Comparison of ENCODE assay signal across 9 cellular contexts in genomic region chr12:47757840-47758583, GRCh38. TPM values are rescaled to one million over a fixed set of nuclear protein-coding genes. Genes with fewer than 3 reads are reported as not detected.
DNase-seq lines count a peak whose midpoint lies in the region; ATAC-seq, FAIRE-seq and TF ChIP-seq lines count a peak whose summit lies in the region.
"Had no signal": no experiment of that assay in that cellular context is flagged by ENCODE, and none has a peak within 500 bp of the region (broad histone marks: within the 10 kb centered on the region; RNA-seq: fewer than 3 reads in every experiment).

No MANE protein-coding gene starts in this region.

- POLR2A ChIA-PET in MCF 10A (lab: Yijun Ruan, JAX): interaction anchor here (0.6 to 2.8 kb wide), 6 partner anchors 11 to 108 kb away, joined by 3 to 13 read pairs (median 4); no protein-coding TSS in a partner anchor

- H3K4me3 ChIP-seq in LNCaP clone FGC (ENCODE audit: low read depth, low read length): peak overlapping the region; percentile 65
- peak overlapping the region; percentile 64 to 93 (median 79) for H3K4me3 ChIP-seq in subcutaneous abdominal adipose tissue (ENCODE audit: low read depth in 1 of 5, low read length in 5 of 5)

- H3K4me1 ChIP-seq in subcutaneous abdominal adipose tissue (ENCODE audit: control insufficient read depth in 5 of 5, insufficient read depth in 5 of 5, low read length in 5 of 5): peaks cover 0 to 62% (median 56%) of the 10 kb centered on the region in 5 donors

- peaks cover 6% of the 10 kb centered on the region for H3K36me3 Mint-ChIP-seq in MCF 10A (ENCODE audit: insufficient read depth, unreplicated experiment)

- TF ChIP-seq CTCF in LNCaP clone FGC (IDR thresholded peaks at IDR 0.05; ENCODE audit: control insufficient read depth, extremely low read depth, insufficient read depth) (no peak), MCF 10A (IDR thresholded peaks at IDR 0.05; ENCODE audit: unreplicated experiment) (no peak), D721Med (IDR thresholded peaks at IDR 0.05; ENCODE audit: insufficient read depth, missing control alignments) (no peak)

- H3K9me3 ChIP-seq in subcutaneous abdominal adipose tissue (ENCODE audit: control insufficient read depth in 5 of 5, low read length in 5 of 5): no peaks in the 10 kb centered on the region

- no peak overlapping the region for H3K27ac Mint-ChIP-seq in MCF 10A (ENCODE audit: low read depth, unreplicated experiment)

- peak overlapping the region; percentile 46 to 84 (median 71) for H3K9ac ChIP-seq in subcutaneous abdominal adipose tissue (ENCODE audit: low read length in 5 of 5)

- peak overlapping the region; percentile 74 for H3K4me3 Mint-ChIP-seq in MCF 10A (ENCODE audit: unreplicated experiment)

- peaks cover 0 to 3% (median 0%) of the 10 kb centered on the region in 5 donors for H3K27me3 ChIP-seq in subcutaneous abdominal adipose tissue (ENCODE audit: control insufficient read depth in 5 of 5, insufficient read depth in 4 of 5, low read length in 5 of 5)

- FAIRE-seq in D721Med (lab: Jason Lieb, UNC): no peak

- H3K4me1 Mint-ChIP-seq in MCF 10A (ENCODE audit: insufficient read depth, unreplicated experiment): peaks cover 21% of the 10 kb centered on the region

- intact Hi-C loops in MCF 10A (cut with micrococcal nuclease): no loop called here

- DNase-seq in LNCaP clone FGC (ENCODE audit: low read depth) (no peak), MCF 10A (ENCODE audit: unreplicated experiment) (no peak), left kidney (ENCODE audit: low read depth, low spot score) (peak; percentile 66), D721Med (ENCODE audit: insufficient read length, low spot score) (no peak), NCI-H2029 (lab: John Stamatoyannopoulos, UW) (no peak)

- CTCF ChIA-PET in MCF 10A (lab: Yijun Ruan, JAX): interaction anchor here (0.6 to 14.4 kb wide), 13 partner anchors 11 to 1116 kb away, joined by 3 to 262 read pairs (median 4); partner anchors contain the start of gene SLC48A1

- no TSS peak for BruUV-seq in MCF 10A (replicated peaks; lab: Mats Ljungman, UMichigan)

- no peak for ATAC-seq in HG03439 (IDR thresholded peaks at IDR 0.05; ENCODE audit: unreplicated experiment)
- ATAC-seq in HG02970 (IDR thresholded peaks at IDR 0.05; ENCODE audit: low FRiP score, unreplicated experiment): no peak

- H3K9me3 Mint-ChIP-seq in MCF 10A (ENCODE audit: unreplicated experiment): no peaks in the 10 kb centered on the region

- H3K36me3 ChIP-seq in subcutaneous abdominal adipose tissue (ENCODE audit: control insufficient read depth in 5 of 5, insufficient read depth in 5 of 5, low read length in 5 of 5): peaks cover 0 to 9% (median 0%) of the 10 kb centered on the region in 5 donors

- no peaks in the 10 kb centered on the region for H3K27me3 Mint-ChIP-seq in MCF 10A (ENCODE audit: insufficient read depth, unreplicated experiment)

- peak overlapping the region; percentile 86 for H3K27ac ChIP-seq in subcutaneous abdominal adipose tissue (ENCODE audit: low read depth, low read length)

RNA-seq across cellular contexts. Expression of gene RAPGEF3, which starts 0.7 kb away (rescaled TPM):
- 1.4 and 3.4 TPM in 2 replicates for total RNA-seq in MCF 10A (2022)

RNA-seq across cellular contexts. Expression of gene SLC48A1, which starts 15.0 kb away (rescaled TPM):
- 19.4 and 20.2 TPM in 2 replicates for total RNA-seq in MCF 10A (2022)

RNA-seq across cellular contexts. Expression of gene ENDOU, which starts 32.7 kb away (rescaled TPM):
- not detected in 2 replicates for total RNA-seq in MCF 10A (2022)
- total RNA-seq: HT1080 had no signal

RNA-seq across cellular contexts. Expression of gene RPAP3, which starts 52.2 kb away (rescaled TPM):
- total RNA-seq in MCF 10A (2022): 16.2 and 22.5 TPM in 2 replicates
